In genomic region chr14:88385212-88386101, GRCh38 we compare ENCODE assay signal across 1 cellular context.
TF ChIP-seq lines count a peak whose summit lies in the region.

TSS of gene SPATA7 (plus strand) at chr14:88385657. CDS start at chr14:88385819, 162 bp downstream.

TF ChIP-seq in H1, 55 proteins besides CTCF, POLR2A, EP300 and RAD21 (continued from another document):
- TF ChIP-seq RNF2 (IDR thresholded peaks at IDR 0.05; ENCODE audit: borderline replicate concordance, low read depth, low read length, missing control alignments, poor library complexity, severe bottlenecking) (no peak), TEAD4 (IDR thresholded peaks at IDR 0.05; ENCODE audit: low read depth, low read length) (no peak), PHF8 (conservative IDR thresholded peaks at IDR 0.05; ENCODE audit: low read depth, low read length) (peak; percentile 67), KDM4A (IDR thresholded peaks at IDR 0.05; ENCODE audit: low read depth, low read length, severe bottlenecking) (peak; percentile 93), YY1 (IDR thresholded peaks at IDR 0.05; ENCODE audit: low read depth, low read length) (0 out of 2 replicates have a peak, but pooled peaks have one; percentile 35), RBBP5 (IDR thresholded peaks at IDR 0.05; ENCODE audit: borderline replicate concordance, low read depth, low read length) (0 out of 2 replicates have a peak, but pooled peaks have one; percentile 43), BRCA1 (IDR thresholded peaks at IDR 0.05; ENCODE audit: low read depth, low read length) (peak; percentile 29; the same call in 1 of the 2 replicates), NRF1 (IDR thresholded peaks at IDR 0.05; ENCODE audit: low read depth, low read length) (no peak), ASH2L (IDR thresholded peaks at IDR 0.05; ENCODE audit: low read length) (peak; percentile 88), TAF1 (IDR thresholded peaks at IDR 0.05; ENCODE audit: low read depth, low read length) (peak; percentile 75; the same call in 1 of the 2 replicates), TBP (IDR thresholded peaks at IDR 0.05; ENCODE audit: low read depth, low read length) (peak; percentile 67), MAFK (IDR thresholded peaks at IDR 0.05; ENCODE audit: low read depth, low read length) (no peak), POLR2AphosphoS5 (IDR thresholded peaks at IDR 0.05; ENCODE audit: low read depth, low read length) (0 out of 2 replicates have a peak, but pooled peaks have one; percentile 50), CHD2 (IDR thresholded peaks at IDR 0.05; ENCODE audit: low read length) (no peak; the same call in 1 of the 2 replicates), HDAC2 (IDR thresholded peaks at IDR 0.05; ENCODE audit: borderline replicate concordance in 1 of 2, low read depth in 2 of 2, low read length in 2 of 2) (peak in 1 of 2 experiments; percentile 68; a peak in 1 of 4 replicates), RXRA (IDR thresholded peaks at IDR 0.05; ENCODE audit: insufficient read depth, low read depth, low read length) (no peak)
- TF ChIP-seq, protein P1, sequence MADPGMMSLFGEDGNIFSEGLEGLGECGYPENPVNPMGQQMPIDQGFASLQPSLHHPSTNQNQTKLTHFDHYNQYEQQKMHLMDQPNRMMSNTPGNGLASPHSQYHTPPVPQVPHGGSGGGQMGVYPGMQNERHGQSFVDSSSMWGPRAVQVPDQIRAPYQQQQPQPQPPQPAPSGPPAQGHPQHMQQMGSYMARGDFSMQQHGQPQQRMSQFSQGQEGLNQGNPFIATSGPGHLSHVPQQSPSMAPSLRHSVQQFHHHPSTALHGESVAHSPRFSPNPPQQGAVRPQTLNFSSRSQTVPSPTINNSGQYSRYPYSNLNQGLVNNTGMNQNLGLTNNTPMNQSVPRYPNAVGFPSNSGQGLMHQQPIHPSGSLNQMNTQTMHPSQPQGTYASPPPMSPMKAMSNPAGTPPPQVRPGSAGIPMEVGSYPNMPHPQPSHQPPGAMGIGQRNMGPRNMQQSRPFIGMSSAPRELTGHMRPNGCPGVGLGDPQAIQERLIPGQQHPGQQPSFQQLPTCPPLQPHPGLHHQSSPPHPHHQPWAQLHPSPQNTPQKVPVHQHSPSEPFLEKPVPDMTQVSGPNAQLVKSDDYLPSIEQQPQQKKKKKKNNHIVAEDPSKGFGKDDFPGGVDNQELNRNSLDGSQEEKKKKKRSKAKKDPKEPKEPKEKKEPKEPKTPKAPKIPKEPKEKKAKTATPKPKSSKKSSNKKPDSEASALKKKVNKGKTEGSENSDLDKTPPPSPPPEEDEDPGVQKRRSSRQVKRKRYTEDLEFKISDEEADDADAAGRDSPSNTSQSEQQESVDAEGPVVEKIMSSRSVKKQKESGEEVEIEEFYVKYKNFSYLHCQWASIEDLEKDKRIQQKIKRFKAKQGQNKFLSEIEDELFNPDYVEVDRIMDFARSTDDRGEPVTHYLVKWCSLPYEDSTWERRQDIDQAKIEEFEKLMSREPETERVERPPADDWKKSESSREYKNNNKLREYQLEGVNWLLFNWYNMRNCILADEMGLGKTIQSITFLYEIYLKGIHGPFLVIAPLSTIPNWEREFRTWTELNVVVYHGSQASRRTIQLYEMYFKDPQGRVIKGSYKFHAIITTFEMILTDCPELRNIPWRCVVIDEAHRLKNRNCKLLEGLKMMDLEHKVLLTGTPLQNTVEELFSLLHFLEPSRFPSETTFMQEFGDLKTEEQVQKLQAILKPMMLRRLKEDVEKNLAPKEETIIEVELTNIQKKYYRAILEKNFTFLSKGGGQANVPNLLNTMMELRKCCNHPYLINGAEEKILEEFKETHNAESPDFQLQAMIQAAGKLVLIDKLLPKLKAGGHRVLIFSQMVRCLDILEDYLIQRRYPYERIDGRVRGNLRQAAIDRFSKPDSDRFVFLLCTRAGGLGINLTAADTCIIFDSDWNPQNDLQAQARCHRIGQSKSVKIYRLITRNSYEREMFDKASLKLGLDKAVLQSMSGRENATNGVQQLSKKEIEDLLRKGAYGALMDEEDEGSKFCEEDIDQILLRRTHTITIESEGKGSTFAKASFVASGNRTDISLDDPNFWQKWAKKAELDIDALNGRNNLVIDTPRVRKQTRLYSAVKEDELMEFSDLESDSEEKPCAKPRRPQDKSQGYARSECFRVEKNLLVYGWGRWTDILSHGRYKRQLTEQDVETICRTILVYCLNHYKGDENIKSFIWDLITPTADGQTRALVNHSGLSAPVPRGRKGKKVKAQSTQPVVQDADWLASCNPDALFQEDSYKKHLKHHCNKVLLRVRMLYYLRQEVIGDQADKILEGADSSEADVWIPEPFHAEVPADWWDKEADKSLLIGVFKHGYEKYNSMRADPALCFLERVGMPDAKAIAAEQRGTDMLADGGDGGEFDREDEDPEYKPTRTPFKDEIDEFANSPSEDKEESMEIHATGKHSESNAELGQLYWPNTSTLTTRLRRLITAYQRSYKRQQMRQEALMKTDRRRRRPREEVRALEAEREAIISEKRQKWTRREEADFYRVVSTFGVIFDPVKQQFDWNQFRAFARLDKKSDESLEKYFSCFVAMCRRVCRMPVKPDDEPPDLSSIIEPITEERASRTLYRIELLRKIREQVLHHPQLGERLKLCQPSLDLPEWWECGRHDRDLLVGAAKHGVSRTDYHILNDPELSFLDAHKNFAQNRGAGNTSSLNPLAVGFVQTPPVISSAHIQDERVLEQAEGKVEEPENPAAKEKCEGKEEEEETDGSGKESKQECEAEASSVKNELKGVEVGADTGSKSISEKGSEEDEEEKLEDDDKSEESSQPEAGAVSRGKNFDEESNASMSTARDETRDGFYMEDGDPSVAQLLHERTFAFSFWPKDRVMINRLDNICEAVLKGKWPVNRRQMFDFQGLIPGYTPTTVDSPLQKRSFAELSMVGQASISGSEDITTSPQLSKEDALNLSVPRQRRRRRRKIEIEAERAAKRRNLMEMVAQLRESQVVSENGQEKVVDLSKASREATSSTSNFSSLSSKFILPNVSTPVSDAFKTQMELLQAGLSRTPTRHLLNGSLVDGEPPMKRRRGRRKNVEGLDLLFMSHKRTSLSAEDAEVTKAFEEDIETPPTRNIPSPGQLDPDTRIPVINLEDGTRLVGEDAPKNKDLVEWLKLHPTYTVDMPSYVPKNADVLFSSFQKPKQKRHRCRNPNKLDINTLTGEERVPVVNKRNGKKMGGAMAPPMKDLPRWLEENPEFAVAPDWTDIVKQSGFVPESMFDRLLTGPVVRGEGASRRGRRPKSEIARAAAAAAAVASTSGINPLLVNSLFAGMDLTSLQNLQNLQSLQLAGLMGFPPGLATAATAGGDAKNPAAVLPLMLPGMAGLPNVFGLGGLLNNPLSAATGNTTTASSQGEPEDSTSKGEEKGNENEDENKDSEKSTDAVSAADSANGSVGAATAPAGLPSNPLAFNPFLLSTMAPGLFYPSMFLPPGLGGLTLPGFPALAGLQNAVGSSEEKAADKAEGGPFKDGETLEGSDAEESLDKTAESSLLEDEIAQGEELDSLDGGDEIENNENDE (IDR thresholded peaks at IDR 0.05; ENCODE audit: insufficient replicate concordance, low read length), result no peak
